Comparison of ENCODE assay signal across 1 cellular context in genomic region chr7:73614937-73615336, GRCh38.
TF ChIP-seq lines count a peak whose summit lies in the region.

No MANE protein-coding gene starts in this region.

TF ChIP-seq in A549, 52 proteins besides CTCF, POLR2A, EP300 and RAD21:
- TF ChIP-seq ZFP36 (IDR thresholded peaks at IDR 0.05; ENCODE audit: borderline replicate concordance, partially characterized antibody) (peak; percentile 34), KDM1A (IDR thresholded peaks at IDR 0.05; ENCODE audit: low read depth) (peak; percentile 53; the same call in 1 of the 2 replicates)
